ENCODE assay signal across 24 cellular contexts in the genomic region with DNA sequence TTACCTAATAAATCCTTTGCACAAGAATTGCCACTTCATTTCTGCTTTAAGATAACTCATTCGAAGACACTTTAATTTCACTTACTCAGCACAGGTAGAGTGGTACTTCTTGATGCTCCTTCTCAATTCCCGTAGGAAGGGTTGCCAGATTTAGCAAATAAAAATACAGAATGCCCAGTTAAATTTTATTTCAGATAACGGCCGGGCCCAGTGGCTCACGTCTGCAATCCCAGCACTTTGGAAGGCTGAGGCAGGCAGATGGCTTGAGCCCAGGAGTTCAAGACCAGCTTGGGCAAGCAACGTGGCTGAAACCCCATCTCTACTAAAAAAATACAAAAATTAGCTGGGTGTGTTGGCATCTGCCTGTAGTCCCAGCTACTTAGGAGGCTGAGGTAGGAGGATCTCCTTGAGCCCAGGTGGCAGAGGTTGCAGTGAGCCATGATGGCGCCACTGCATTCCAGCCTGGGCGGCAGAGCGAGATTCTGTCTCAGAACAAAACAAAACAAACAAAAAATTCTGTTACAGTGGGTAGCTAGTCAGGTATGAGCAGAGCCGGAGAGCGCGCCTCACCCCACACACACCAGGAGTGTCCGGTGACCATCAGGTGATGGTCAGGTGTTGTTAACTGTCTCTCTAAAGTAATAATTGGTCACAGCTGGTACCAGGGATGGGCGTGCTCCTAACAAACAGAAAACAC.
DNase-seq lines count a peak whose midpoint lies in the region; ATAC-seq, FAIRE-seq and TF ChIP-seq lines count a peak whose summit lies in the region.
"Had no signal": no experiment of that assay in that cellular context is flagged by ENCODE, and none has a peak within 500 bp of the region (broad histone marks: within the 10 kb centered on the region; RNA-seq: fewer than 3 reads in every experiment).

No MANE protein-coding gene starts in this region.

- TF ChIP-seq CTCF in cardiac muscle cell (IDR thresholded peaks at IDR 0.05; ENCODE audit: low read depth, low read length) (no peak), heart right ventricle (IDR thresholded peaks at IDR 0.05) (no peak), lung (IDR thresholded peaks at IDR 0.05; ENCODE audit: control extremely low read depth, extremely low read depth) (no peak), upper lobe of left lung (IDR thresholded peaks at IDR 0.05) (no peak)

- no peak for TF ChIP-seq POLR2A in upper lobe of left lung (IDR thresholded peaks at IDR 0.05)

- FAIRE-seq in GM19239 (lab: Jason Lieb, UNC) = no peak
- FAIRE-seq: D721Med, GM18507 had no signal

- WGBS in heart right ventricle, 2 donors = 75 to 76% methylated on average over 14 of the region's 14 CpGs
- 67 to 88% methylated on average over 14 of the region's 14 CpGs for WGBS in lung, 2 donors
- 60 to 75% methylated on average over 14 of the region's 14 CpGs for WGBS in upper lobe of left lung, 2 donors

- intact Hi-C loops in heart right ventricle (cut with DNase I) = no loop called here

- DNase-seq in cardiac muscle cell (ENCODE audit: low read depth in 1 of 2, low spot score in 1 of 2) (no peak), heart right ventricle (no peak), SW480 (ENCODE audit: low spot score) (peak; percentile 53), lung (ENCODE audit: low spot score) (peak; percentile 31), upper lobe of left lung (peak; percentile 3 to 30), HT-29 (ENCODE audit: low spot score) (no peak), GM19239 (ENCODE audit: insufficient read length, low spot score) (no peak), NCI-H2107 treated with DMSO at 0.1 percent for 48 hours (lab: John Stamatoyannopoulos, UW; ENCODE audit: unreplicated experiment) (no peak)
- DNase-seq: activated CD4-positive, alpha-beta memory T cell treated with anti-CD3 and anti-CD28 coated beads, Interleukin-2, amount 10 ng/mL, durations not matched to agents 7 days and 5 days; activated CD8-positive, alpha-beta memory T cell treated with anti-CD3 and anti-CD28 coated beads, Interleukin-2, amount 50 U/mL, for 48 hours; activated naive CD4-positive, alpha-beta T cell treated with anti-CD3 and anti-CD28 coated beads, Interleukin-2, amount 10 ng/mL, durations not matched to agents 7 days and 5 days; gastrocnemius medialis; NCI-H1436 treated with DMSO at 0.1 percent for 48 hours; NCI-H2081 treated with DMSO at 0.1 percent for 48 hours; NCI-H446; stimulated activated CD4-positive, alpha-beta T cell treated with anti-CD3 and anti-CD28 coated beads, Interleukin-1b, Interleukin-23, amount 100 ng/mL, for 48 hours; stimulated activated naive CD4-positive, alpha-beta T cell treated with Interleukin-2 at 50 U/mL for 16 hours; T-helper 2 cell; uterus had no signal

- H3K9me3 ChIP-seq in cardiac muscle cell (ENCODE audit: low read depth) (no peaks in the 10 kb centered on the region), heart right ventricle (no peaks in the 10 kb centered on the region), lung (ENCODE audit: control insufficient read depth in 2 of 2, insufficient read depth in 1 of 2, low read length in 1 of 2) (no peaks in the 10 kb centered on the region), upper lobe of left lung (no peaks in the 10 kb centered on the region)
- H3K9me3 ChIP-seq: gastrocnemius medialis, right atrium auricular region, uterus had no signal

- no peaks in the 10 kb centered on the region for H3K27me3 ChIP-seq in cardiac muscle cell
- no peaks in the 10 kb centered on the region for H3K27me3 ChIP-seq in heart right ventricle
- H3K27me3 ChIP-seq in lung (ENCODE audit: control insufficient read depth, insufficient read depth) = no peaks in the 10 kb centered on the region
- H3K27me3 ChIP-seq in upper lobe of left lung = no peaks in the 10 kb centered on the region
- H3K27me3 ChIP-seq: gastrocnemius medialis, right atrium auricular region, uterus had no signal

- H3K27ac ChIP-seq in cardiac muscle cell (peak overlapping the region; percentile 84), heart right ventricle (no peak overlapping the region), lung (ENCODE audit: low read depth in 1 of 2, low read length in 1 of 2) (no peak overlapping the region), upper lobe of left lung (peak overlapping the region in 1 of 4 donors; percentile 65)
- H3K27ac ChIP-seq: gastrocnemius medialis, parathyroid adenoma, right atrium auricular region, SK-N-MC, uterus had no signal

- no peak for ATAC-seq in heart right ventricle
- peak; percentile 35 for ATAC-seq in lung (ENCODE audit: insufficient read depth, low FRiP score)
- ATAC-seq in upper lobe of left lung (ENCODE audit: low FRiP score in 2 of 2) = peak in 1 of 2 donors; percentile 84
- ATAC-seq: gastrocnemius medialis had no signal

- H3K4me1 ChIP-seq in cardiac muscle cell (ENCODE audit: low read depth) (peaks cover 12% of the 10 kb centered on the region), heart right ventricle (peaks cover 0 to 15% (median 0%) of the 10 kb centered on the region in 9 donors), lung (ENCODE audit: control insufficient read depth in 2 of 2, insufficient read depth in 2 of 2, low read length in 2 of 2) (peaks cover 0 to 2% of the 10 kb centered on the region in 2 donors), upper lobe of left lung (peaks cover 0 to 10% (median 0%) of the 10 kb centered on the region in 4 donors)
- H3K4me1 ChIP-seq: parathyroid adenoma, right atrium auricular region, uterus had no signal

- no peaks in the 10 kb centered on the region for H3K36me3 ChIP-seq in cardiac muscle cell
- H3K36me3 ChIP-seq in heart right ventricle = no peaks in the 10 kb centered on the region
- H3K36me3 ChIP-seq in lung (ENCODE audit: control insufficient read depth in 2 of 2, insufficient read depth in 2 of 2, low read length in 2 of 2) = no peaks in the 10 kb centered on the region
- H3K36me3 ChIP-seq in upper lobe of left lung = no peaks in the 10 kb centered on the region
- H3K36me3 ChIP-seq: gastrocnemius medialis, right atrium auricular region, uterus had no signal

- H3K4me3 ChIP-seq in cardiac muscle cell (no peak overlapping the region), heart right ventricle (no peak overlapping the region), lung (no peak overlapping the region), upper lobe of left lung (no peak overlapping the region)
- H3K4me3 ChIP-seq: gastrocnemius medialis, right atrium auricular region, SK-N-MC, uterus had no signal

- no peak for TF ChIP-seq EP300 in upper lobe of left lung (IDR thresholded peaks at IDR 0.05)

Comparison
In these comparisons a context has a peak if more than half of its experiments do, and no peak if none do; other contexts are left out.
1. DNase-seq: peak in SW480 (single experiment), lung (single experiment) and upper lobe of left lung (2 of 2); none in cardiac muscle cell (0 of 2), heart right ventricle (0 of 2), HT-29 (single experiment), GM19239 (single experiment) and NCI-H2107 treated with DMSO at 0.1 percent for 48 hours (single experiment).